21 cellular contexts compared by ENCODE assay signal in genomic region chr17:56876766-56877179, GRCh38. TPM values are rescaled to one million over a fixed set of nuclear protein-coding genes. Genes with fewer than 3 reads are reported as not detected.
A peak's percentile ranks its signal among the peaks of the same experiment; 100 is the strongest.
DNase-seq lines count a peak whose midpoint lies in the region; ATAC-seq and TF ChIP-seq lines count a peak whose summit lies in the region.
"Had no signal": no experiment of that assay in that cellular context is flagged by ENCODE, and none has a peak within 500 bp of the region (broad histone marks: within the 10 kb centered on the region; RNA-seq: fewer than 3 reads in every experiment).

No MANE protein-coding gene starts in this region.

- WGBS in right cardiac atrium: 51% methylated on average over 7 of the region's 7 CpGs
- 74% methylated on average over 7 of the region's 7 CpGs for WGBS in liver

- H3K27me3 Mint-ChIP-seq in activated T-helper 17 cell treated with anti-CD3 and anti-CD28 coated beads, Interleukin-2, amount 50 U/mL, for 72 hours: no peaks in the 10 kb centered on the region
- H3K27me3 Mint-ChIP-seq in effector memory CD8-positive, alpha-beta T cell: peaks cover 9 to 11% of the 10 kb centered on the region in 2 donors
- H3K27me3 Mint-ChIP-seq: IgD-negative memory B cell had no signal

- no peak for TF ChIP-seq CTCF in liver (IDR thresholded peaks at IDR 0.05; ENCODE audit: low read depth, low read length, missing input control)

- no peak for DNase-seq in right cardiac atrium
- no peak for DNase-seq in left ventricle myocardium superior
- DNase-seq in dermis blood vessel endothelial cell: peak; percentile 29
- DNase-seq in stimulated activated CD8-positive, alpha-beta memory T cell treated with anti-CD3 and anti-CD28 coated beads, Interleukin-4, amount 100 ng/mL, for 48 hours: no peak
- no peak for DNase-seq in effector memory CD8-positive, alpha-beta T cell
- DNase-seq in foreskin melanocyte: no peak
- DNase-seq: DMS53, GDM1, Karpas-422, NCI-H1694, NCI-H2081, NCI-H2171, NCI-H345, NCI-H524, NCI-H774 had no signal

- H3K4me1 ChIP-seq in right cardiac atrium (ENCODE audit: control insufficient read depth, insufficient read depth, low read length) (no peaks in the 10 kb centered on the region), liver (ENCODE audit: control insufficient read depth in 4 of 4, insufficient read depth in 4 of 4, low read length in 3 of 4) (peaks cover 0 to 3% (median 3%) of the 10 kb centered on the region in 4 donors)

- no peaks in the 10 kb centered on the region for H3K9me3 Mint-ChIP-seq in activated T-helper 17 cell treated with anti-CD3 and anti-CD28 coated beads, Interleukin-2, amount 50 U/mL, for 72 hours
- no peaks in the 10 kb centered on the region for H3K9me3 Mint-ChIP-seq in effector memory CD8-positive, alpha-beta T cell
- H3K9me3 Mint-ChIP-seq: IgD-negative memory B cell had no signal

- H3K9me3 ChIP-seq in right cardiac atrium (ENCODE audit: control insufficient read depth, low read length) (no peaks in the 10 kb centered on the region), liver (ENCODE audit: control insufficient read depth in 4 of 4, low read length in 3 of 4) (no peaks in the 10 kb centered on the region)

- H3K4me3 ChIP-seq in right cardiac atrium (ENCODE audit: low read length): no peak overlapping the region
- H3K4me3 ChIP-seq in liver (ENCODE audit: low read depth in 1 of 3, low read length in 3 of 3): no peak overlapping the region

- no peaks in the 10 kb centered on the region for H3K36me3 Mint-ChIP-seq in activated T-helper 17 cell treated with anti-CD3 and anti-CD28 coated beads, Interleukin-2, amount 50 U/mL, for 72 hours (ENCODE audit: low read depth)
- H3K36me3 Mint-ChIP-seq in effector memory CD8-positive, alpha-beta T cell (ENCODE audit: insufficient read depth): no peaks in the 10 kb centered on the region
- H3K36me3 Mint-ChIP-seq: IgD-negative memory B cell had no signal

- ATAC-seq in right cardiac atrium (peak; percentile 50 to 78), left ventricle myocardium superior (no peak)
- ATAC-seq in activated T-helper 17 cell treated with anti-CD3 and anti-CD28 coated beads, Interleukin-2, amount 50 U/mL, for 72 hours (replicated peaks): no peak
- ATAC-seq in effector memory CD8-positive, alpha-beta T cell (replicated peaks): no peak
- ATAC-seq: HCT116, Panc1 had no signal

- H3K27ac ChIP-seq in right cardiac atrium (ENCODE audit: low read length) (no peak overlapping the region), liver (ENCODE audit: low read depth in 1 of 2, low read length in 2 of 2) (no peak overlapping the region)
- H3K27ac ChIP-seq: C4-2B had no signal

- H3K27ac Mint-ChIP-seq in activated T-helper 17 cell treated with anti-CD3 and anti-CD28 coated beads, Interleukin-2, amount 50 U/mL, for 72 hours: no peak overlapping the region
- H3K27ac Mint-ChIP-seq in effector memory CD8-positive, alpha-beta T cell: no peak overlapping the region
- H3K27ac Mint-ChIP-seq: IgD-negative memory B cell had no signal

- intact Hi-C loops in right cardiac atrium (cut with DNase I) (no loop called here), left ventricle myocardium superior (cut with micrococcal nuclease) (no loop called here)

- peaks cover 0 to 1% (median 0%) of the 10 kb centered on the region in 4 donors for H3K36me3 ChIP-seq in liver (ENCODE audit: control insufficient read depth in 4 of 4, insufficient read depth in 3 of 4, low read depth in 1 of 4, low read length in 3 of 4)

- no peak overlapping the region for H3K9ac ChIP-seq in liver (ENCODE audit: low read depth in 1 of 2, low read length in 2 of 2)

- no peak overlapping the region for H3K4me3 Mint-ChIP-seq in activated T-helper 17 cell treated with anti-CD3 and anti-CD28 coated beads, Interleukin-2, amount 50 U/mL, for 72 hours
- H3K4me3 Mint-ChIP-seq in effector memory CD8-positive, alpha-beta T cell: no peak overlapping the region
- H3K4me3 Mint-ChIP-seq: IgD-negative memory B cell had no signal

- no peak for TF ChIP-seq RAD21 in liver (IDR thresholded peaks at IDR 0.05)

- H3K27me3 ChIP-seq in right cardiac atrium (ENCODE audit: control insufficient read depth, insufficient read depth): no peaks in the 10 kb centered on the region
- no peaks in the 10 kb centered on the region for H3K27me3 ChIP-seq in liver (ENCODE audit: control insufficient read depth in 4 of 4, insufficient read depth in 4 of 4, low read length in 3 of 4)

- no peaks in the 10 kb centered on the region for H3K4me1 Mint-ChIP-seq in activated T-helper 17 cell treated with anti-CD3 and anti-CD28 coated beads, Interleukin-2, amount 50 U/mL, for 72 hours
- H3K4me1 Mint-ChIP-seq in effector memory CD8-positive, alpha-beta T cell (ENCODE audit: low read depth in 2 of 2): no peaks in the 10 kb centered on the region

TF ChIP-seq in liver, 16 proteins besides CTCF, POLR2A, EP300 and RAD21:
- no peak for TF ChIP-seq JUND (IDR thresholded peaks at IDR 0.05)
- TF ChIP-seq NR2F2 (IDR thresholded peaks at IDR 0.05): peak; percentile 8

RNA-seq across cellular contexts. Expression of gene TRIM25, which starts 37.1 kb away (rescaled TPM):
- total RNA-seq in right cardiac atrium (10 to 100 TPM; 20.5 to 25.7 (median 21.4) TPM), left ventricle myocardium superior (19.5 TPM), dermis blood vessel endothelial cell (33.2 and 51.0 TPM in 2 replicates), liver (10 to 100 TPM; 10.8 to 64.5 TPM)
- polyA plus RNA-seq in right cardiac atrium (9.8 TPM), liver (10 to 100 TPM; 14.6 to 16.6 TPM)
- total RNA-seq in activated T-helper 17 cell treated with anti-CD3 and anti-CD28 coated beads, Interleukin-2, amount 50 U/mL, for 72 hours: 100 to 1,000 TPM; 121 to 285 TPM

RNA-seq across cellular contexts. Expression of gene DGKE, which starts 42.8 kb away (rescaled TPM):
- total RNA-seq in right cardiac atrium (1 to 10 TPM; 4.7 to 6.0 (median 5.7) TPM), left ventricle myocardium superior (3.6 TPM), dermis blood vessel endothelial cell (13.0 and 17.9 TPM in 2 replicates), liver (1 to 10 TPM; 1.0 to 5.9 TPM)
- polyA plus RNA-seq in right cardiac atrium (2.4 TPM), liver (1 to 10 TPM; 1.3 to 4.3 TPM)
- 10 to 100 TPM; 44.1 to 49.9 TPM for total RNA-seq in activated T-helper 17 cell treated with anti-CD3 and anti-CD28 coated beads, Interleukin-2, amount 50 U/mL, for 72 hours

RNA-seq across cellular contexts. Expression of gene C17orf67, which starts 43.1 kb away (rescaled TPM):
- total RNA-seq in right cardiac atrium (1 to 10 TPM in 2 of 4 donors, under 1 TPM in 2; 0.65 to 1.3 (median 1.0) TPM), left ventricle myocardium superior (1.1 TPM), dermis blood vessel endothelial cell (3.2 and 4.1 TPM in 2 replicates), liver (under 1 TPM; 0.19 to 0.75 TPM)
- polyA plus RNA-seq in right cardiac atrium (0.43 TPM), liver (1 to 10 TPM in 1 of 2 donors, under 1 TPM in 1; 0.81 to 1.4 TPM)
- 1 to 10 TPM; 5.0 to 5.6 TPM for total RNA-seq in activated T-helper 17 cell treated with anti-CD3 and anti-CD28 coated beads, Interleukin-2, amount 50 U/mL, for 72 hours

Comparison
In these comparisons a context has a peak if more than half of its experiments do, and no peak if none do; other contexts are left out.
1. ATAC-seq: peak in right cardiac atrium (2 of 2); none in left ventricle myocardium superior (single experiment), activated T-helper 17 cell treated with anti-CD3 and anti-CD28 coated beads, Interleukin-2, amount 50 U/mL, for 72 hours (single experiment) and effector memory CD8-positive, alpha-beta T cell (single experiment).